ENCODE assay signal across 18 cellular contexts in genomic region chr15:77980094-77980493, GRCh38.
DNase-seq lines count a peak whose midpoint lies in the region; ATAC-seq, FAIRE-seq and TF ChIP-seq lines count a peak whose summit lies in the region.
"Had no signal": no experiment of that assay in that cellular context is flagged by ENCODE, and none has a peak within 500 bp of the region (broad histone marks: within the 10 kb centered on the region; RNA-seq: fewer than 3 reads in every experiment).

No MANE protein-coding gene starts in this region.

- H3K79me1 ChIP-seq in neuronal stem cell (ENCODE audit: low read depth, low read length) = no peaks in the 10 kb centered on the region

- dilution Hi-C loops in endothelial cell of umbilical vein (cut with MboI; ENCODE audit: extremely low pct_ligation_motif_present, low sequenced_read_pairs) = no loop called here

- H2AFZ ChIP-seq in endothelial cell of umbilical vein (ENCODE audit: low read depth, low read length) = no peak overlapping the region
- no peak overlapping the region for H2AFZ ChIP-seq in neuronal stem cell (ENCODE audit: low read length)

- no peak overlapping the region for H3K23ac ChIP-seq in neuronal stem cell (ENCODE audit: low read depth, low read length, poor library complexity)

- POLR2A ChIA-PET in endothelial cell of umbilical vein (lab: Charles Lee) = no interaction called here

- H3K9me1 ChIP-seq in endothelial cell of umbilical vein (replicated peaks; ENCODE audit: control insufficient read depth, extremely low read depth, insufficient read depth, low read length) = no peaks in the 10 kb centered on the region

- no peaks in the 10 kb centered on the region for H3K79me2 ChIP-seq in endothelial cell of umbilical vein (ENCODE audit: control insufficient read depth, insufficient read depth, low read length)

- BruUV-seq in endothelial cell of umbilical vein (replicated peaks; lab: Mats Ljungman, UMichigan) = no TSS peak

- H2AK5ac ChIP-seq in neuronal stem cell (ENCODE audit: low read depth, low read length) = no peak overlapping the region

- CTCF ChIA-PET in endothelial cell of umbilical vein (lab: Charles Lee) = no interaction called here

- WGBS in neuronal stem cell (ENCODE audit: extremely low coverage in 2 of 2, insufficient read length in 2 of 2, insufficient replicate concordance in 1 of 2), 2 donors = no CpG with 5 or more reads among the region's 8 CpGs

- no peak overlapping the region for H2BK15ac ChIP-seq in neuronal stem cell (ENCODE audit: low read length)

- peaks cover 0 to 1% of the 10 kb centered on the region in 2 experiments for H3K27me3 ChIP-seq in endothelial cell of umbilical vein (ENCODE audit: control insufficient read depth in 2 of 2, insufficient read depth in 2 of 2, low read length in 2 of 2)
- H3K27me3 ChIP-seq in neuronal stem cell (ENCODE audit: control insufficient read depth in 3 of 3, insufficient read depth in 3 of 3, low read depth in 1 of 3, low read length in 3 of 3) = peaks cover 0 to 3% (median 0%) of the 10 kb centered on the region in 3 experiments
- H3K27me3 ChIP-seq: BLaER1 had no signal

- H3K14ac ChIP-seq in neuronal stem cell (ENCODE audit: low read length) = no peak overlapping the region

- H3K4me2 ChIP-seq in endothelial cell of umbilical vein (ENCODE audit: insufficient read depth, low read length) (no peak overlapping the region), neuronal stem cell (ENCODE audit: insufficient read depth, low read length, poor library complexity, severe bottlenecking) (no peak overlapping the region)
- H3K4me2 ChIP-seq: BLaER1 had no signal

- no peak overlapping the region for H2BK5ac ChIP-seq in neuronal stem cell (ENCODE audit: low read length)

- H3K4ac ChIP-seq in neuronal stem cell (ENCODE audit: low read length) = no peak overlapping the region

- H3K9me3 ChIP-seq in endothelial cell of umbilical vein (replicated peaks; ENCODE audit: control insufficient read depth, insufficient read depth, low read length) (no peaks in the 10 kb centered on the region), neuronal stem cell (replicated peaks in 1 of 2; ENCODE audit: control insufficient read depth in 2 of 2, insufficient read depth in 1 of 2, low read depth in 1 of 2, low read length in 2 of 2) (no peaks in the 10 kb centered on the region)
- H3K9me3 ChIP-seq: BLaER1, HAP-1 had no signal

- H3K27ac ChIP-seq in endothelial cell of umbilical vein (ENCODE audit: insufficient read depth, low read depth, low read length) = no peak overlapping the region
- no peak overlapping the region for H3K27ac ChIP-seq in neuronal stem cell (replicated peaks; ENCODE audit: low read length)
- H3K27ac ChIP-seq: 22Rv1, BLaER1 had no signal

- ATAC-seq in HG03196 (IDR thresholded peaks at IDR 0.05; ENCODE audit: unreplicated experiment) = no peak
- no peak for ATAC-seq in HG03097 (IDR thresholded peaks at IDR 0.05; ENCODE audit: low FRiP score, unreplicated experiment)
- ATAC-seq: HepG2 had no signal

- H2BK120ac ChIP-seq in neuronal stem cell (ENCODE audit: low read depth, low read length) = no peak overlapping the region

- no peak overlapping the region for H3K18ac ChIP-seq in neuronal stem cell (ENCODE audit: low read length)

- no peak overlapping the region for H3K4me3 ChIP-seq in endothelial cell of umbilical vein (replicated peaks in 1 of 3; ENCODE audit: insufficient read depth in 1 of 3, low read depth in 1 of 3, low read length in 3 of 3)
- H3K4me3 ChIP-seq in neuronal stem cell (ENCODE audit: low read length in 2 of 2) = no peak overlapping the region
- H3K4me3 ChIP-seq: BLaER1, HAP-1 had no signal

- H2BK12ac ChIP-seq in neuronal stem cell (ENCODE audit: low read length) = peak overlapping the region; percentile 73

- no peaks in the 10 kb centered on the region for H4K20me1 ChIP-seq in endothelial cell of umbilical vein (replicated peaks; ENCODE audit: control insufficient read depth, extremely low read depth, insufficient read depth, low read length)
- H4K20me1 ChIP-seq: BLaER1 had no signal

- H3K4me1 ChIP-seq in endothelial cell of umbilical vein (ENCODE audit: control insufficient read depth, extremely low read depth, insufficient read depth, low read length) = no peaks in the 10 kb centered on the region
- peaks cover 2 to 7% of the 10 kb centered on the region in 2 donors for H3K4me1 ChIP-seq in neuronal stem cell (ENCODE audit: control insufficient read depth in 2 of 2, insufficient read depth in 1 of 2, low read depth in 1 of 2, low read length in 2 of 2)
- H3K4me1 ChIP-seq: HAP-1 had no signal

- FAIRE-seq in endothelial cell of umbilical vein (lab: Jason Lieb, UNC) (peak; percentile 12), urothelium cell line (lab: Jason Lieb, UNC) (peak; percentile 61)
- FAIRE-seq: HepG2, HTR-8/SVneo had no signal

- H4K8ac ChIP-seq in neuronal stem cell (ENCODE audit: low read depth, low read length) = no peak overlapping the region

- peak; percentile 45 for DNase-seq in activated effector memory CD4-positive, alpha-beta T cell treated with anti-CD3 and anti-CD28 coated beads, Interleukin-2, amount 50 U/mL, for 16 hours
- DNase-seq in activated effector memory CD4-positive, alpha-beta T cell treated with Interleukin-2 at 50 U/mL for 16 hours = no peak
- DNase-seq in endothelial cell of umbilical vein (ENCODE audit: low read depth, low spot score) (no peak), neuronal stem cell (ENCODE audit: low spot score) (no peak), urothelium cell line (ENCODE audit: low spot score) (no peak), midbrain (lab: John Stamatoyannopoulos, UW) (no peak)
- DNase-seq: AML-193; CD8-positive, alpha-beta memory T cell; DMS53; GF-D8; GOT3 had no signal

- H4K91ac ChIP-seq in neuronal stem cell (ENCODE audit: low read depth, low read length, poor library complexity) = no peak overlapping the region

- no peaks in the 10 kb centered on the region for H3K36me3 ChIP-seq in endothelial cell of umbilical vein (ENCODE audit: control insufficient read depth in 2 of 2, extremely low read depth in 1 of 2, insufficient read depth in 2 of 2, low read length in 2 of 2)
- no peaks in the 10 kb centered on the region for H3K36me3 ChIP-seq in neuronal stem cell (replicated peaks in 1 of 2; ENCODE audit: control insufficient read depth in 2 of 2, insufficient read depth in 2 of 2, low read length in 2 of 2)
- H3K36me3 ChIP-seq: BLaER1, HAP-1 had no signal

- no peak for TF ChIP-seq POLR2A in endothelial cell of umbilical vein (IDR thresholded peaks at IDR 0.05; ENCODE audit: low read depth, low read length)

- intact Hi-C loops in endothelial cell of umbilical vein (cut with micrococcal nuclease) = no loop called here

- TF ChIP-seq CTCF in endothelial cell of umbilical vein (IDR thresholded peaks at IDR 0.05; ENCODE audit: extremely low read depth in 1 of 2, insufficient read depth in 1 of 2, low read depth in 1 of 2, low read length in 2 of 2) = no peak

- H3K9ac ChIP-seq in endothelial cell of umbilical vein (replicated peaks; ENCODE audit: extremely low read depth, insufficient read depth, low read length) (no peak overlapping the region), neuronal stem cell (ENCODE audit: low read depth, low read length, poor library complexity) (no peak overlapping the region)
- H3K9ac ChIP-seq: BLaER1 had no signal

TF ChIP-seq in endothelial cell of umbilical vein, 7 proteins besides CTCF, POLR2A, EP300 and RAD21:
- TF ChIP-seq EZH2 (IDR thresholded peaks at IDR 0.05; ENCODE audit: borderline replicate concordance, low read depth, low read length, severe bottlenecking) (no peak), MAX (IDR thresholded peaks at IDR 0.05; ENCODE audit: insufficient read depth, insufficient read length) (no peak), JUN (IDR thresholded peaks at IDR 0.05; ENCODE audit: borderline replicate concordance, insufficient read depth, insufficient read length, low read depth) (no peak), GATA2 (IDR thresholded peaks at IDR 0.05; ENCODE audit: insufficient read depth, insufficient read length, low read depth, low read length) (no peak), MYC (IDR thresholded peaks at IDR 0.05; ENCODE audit: low read depth, low read length) (no peak), POLR2AphosphoS5 (IDR thresholded peaks at IDR 0.05; ENCODE audit: insufficient read depth, low read depth, low read length) (no peak), FOS (IDR thresholded peaks at IDR 0.05; ENCODE audit: borderline replicate concordance, insufficient read depth, low read length) (no peak)
